In genomic region chr6:90898763-90899162, GRCh38 we compare ENCODE assay signal across 6 cellular contexts.
"Had no signal": no experiment of that assay in that cellular context is flagged by ENCODE, and none has a peak within 500 bp of the region (broad histone marks: within the 10 kb centered on the region; RNA-seq: fewer than 3 reads in every experiment).

No MANE protein-coding gene starts in this region.

- ATAC-seq: GM23338, K562 had no signal

- DNase-seq: H9, HCEC 1CT, IMR-90, KG1 had no signal

- H3K4me3 ChIP-seq: GM23338, K562 had no signal
